In genomic region chr15:55743615-55743978, GRCh38 we compare ENCODE assay signal across 9 cellular contexts. TPM values are rescaled to one million over a fixed set of nuclear protein-coding genes. Genes with fewer than 3 reads are reported as not detected.
A peak's percentile ranks its signal among the peaks of the same experiment; 100 is the strongest.
DNase-seq lines count a peak whose midpoint lies in the region; ATAC-seq, FAIRE-seq and TF ChIP-seq lines count a peak whose summit lies in the region.
"Had no signal": no experiment of that assay in that cellular context is flagged by ENCODE, and none has a peak within 500 bp of the region (broad histone marks: within the 10 kb centered on the region; RNA-seq: fewer than 3 reads in every experiment).

No MANE protein-coding gene starts in this region.

- no peak overlapping the region for H2BK120ac ChIP-seq in H1 (replicated peaks; ENCODE audit: low read depth, low read length)

- CTCF ChIA-PET in AG04450 (lab: Charles Lee) = interaction anchor here (0.9 to 1.3 kb wide), 2 partner anchors 32 to 175 kb away, joined by 3 to 4 read pairs; no protein-coding TSS in a partner anchor
- CTCF ChIA-PET in H1 (lab: Charles Lee; ENCODE audit: partially characterized antibody) = interaction anchor here (1.0 to 3.2 kb wide), 4 partner anchors 13 to 94 kb away, joined by 3 to 16 read pairs (median 8); no protein-coding TSS in a partner anchor

- TF ChIP-seq CTCF in AG04450 (IDR thresholded peaks at IDR 0.05; ENCODE audit: low read depth, low read length) (no peak), H1 (IDR thresholded peaks at IDR 0.05; ENCODE audit: control extremely low read depth in 1 of 3, insufficient read depth in 1 of 3, low read depth in 1 of 3, low read length in 3 of 3) (no peak), neural cell (IDR thresholded peaks at IDR 0.05; ENCODE audit: poor library complexity, severe bottlenecking) (no peak)

- no peak overlapping the region for H3K14ac ChIP-seq in H1 (ENCODE audit: insufficient read length)

- H3K79me1 ChIP-seq in H1 (ENCODE audit: low read depth, low read length) = no peaks in the 10 kb centered on the region

- H3K56ac ChIP-seq in H1 (replicated peaks; ENCODE audit: insufficient read length, low read depth, low read length) = no peak overlapping the region

- no peak overlapping the region for H4K5ac ChIP-seq in H1 (ENCODE audit: insufficient read length, low read depth, low read length)

- peaks cover 5% of the 10 kb centered on the region; the same call in 1 of the 2 replicates for H3K23me2 ChIP-seq in H1 (ENCODE audit: low read depth, low read length)

- H3K23ac ChIP-seq in H1 (ENCODE audit: insufficient read length) = no peak overlapping the region

- no peak overlapping the region for H4K91ac ChIP-seq in H1 (replicated peaks; ENCODE audit: insufficient read length, low read length)

- H3K27ac ChIP-seq in AG04450 (ENCODE audit: low read depth, low read length) = no peak overlapping the region
- peak overlapping the region; percentile 60 for H3K27ac ChIP-seq in HUES48 (ENCODE audit: low read depth, low read length)
- H3K27ac ChIP-seq in H1 (ENCODE audit: low read depth, low read length) = no peak overlapping the region
- H3K27ac ChIP-seq in neural cell (ENCODE audit: low read length) = peak overlapping the region; percentile 2

- FAIRE-seq in H1 (lab: Jason Lieb, UNC) = no peak

- TF ChIP-seq POLR2A in H1 (IDR thresholded peaks at IDR 0.05; ENCODE audit: control extremely low read depth in 1 of 2, low read depth in 2 of 2, low read length in 2 of 2) = no peak

- ATAC-seq in HG02642 (IDR thresholded peaks at IDR 0.05; ENCODE audit: poor library complexity, unreplicated experiment) (no peak), HG02678 (IDR thresholded peaks at IDR 0.05; ENCODE audit: unreplicated experiment) (no peak)

- H2BK15ac ChIP-seq in H1 (ENCODE audit: low read length) = no peak overlapping the region

- H2BK5ac ChIP-seq in H1 (ENCODE audit: low read depth, low read length) = no peak overlapping the region

- H3K4me1 ChIP-seq in HUES48 (ENCODE audit: control insufficient read depth, insufficient read depth, low read length) (peaks cover 26% of the 10 kb centered on the region), H1 (replicated peaks in 1 of 4; ENCODE audit: control insufficient read depth in 3 of 4, insufficient read depth in 4 of 4, low read length in 3 of 4) (peaks cover 0 to 5% (median 2%) of the 10 kb centered on the region in 4 experiments; a peak in 4 of 7 replicates)

- TF ChIP-seq EP300 in H1 (IDR thresholded peaks at IDR 0.05; ENCODE audit: borderline replicate concordance in 1 of 2, low read depth in 2 of 2, low read length in 2 of 2) (no peak), neural cell (conservative IDR thresholded peaks at IDR 0.05; ENCODE audit: poor library complexity, severe bottlenecking) (no peak)

- TF ChIP-seq RAD21 in H1 (IDR thresholded peaks at IDR 0.05 in 1 of 2, conservative IDR thresholded peaks at IDR 0.05 in 1 of 2; ENCODE audit: low read depth in 2 of 2, low read length in 2 of 2) (no peak), neural cell (conservative IDR thresholded peaks at IDR 0.05) (no peak)

- H4K20me1 ChIP-seq in H1 (replicated peaks in 1 of 2; ENCODE audit: control insufficient read depth in 1 of 2, insufficient read depth in 2 of 2, low read length in 2 of 2) (peaks cover 10 to 15% of the 10 kb centered on the region in 2 experiments), neural cell (ENCODE audit: insufficient read depth) (no peaks in the 10 kb centered on the region)

- H3K27me3 ChIP-seq in AG04450 (ENCODE audit: control insufficient read depth, insufficient read depth, low read length) (peaks cover 7% of the 10 kb centered on the region), HUES48 (ENCODE audit: control insufficient read depth, insufficient read depth, low read length) (peaks cover 81% of the 10 kb centered on the region), H1 (replicated peaks in 1 of 4; ENCODE audit: control insufficient read depth in 3 of 4, extremely low read depth in 1 of 4, insufficient read depth in 3 of 4, low read length in 3 of 4) (peaks cover 58 to 74% (median 71%) of the 10 kb centered on the region in 4 experiments), neural cell (ENCODE audit: insufficient read depth, low read depth, low read length) (peaks cover 20% of the 10 kb centered on the region)

- H2BK12ac ChIP-seq in H1 (ENCODE audit: low read depth, low read length) = no peak overlapping the region

- no peak overlapping the region for H4K8ac ChIP-seq in H1 (ENCODE audit: extremely low read depth, insufficient read depth, low read length)

- POLR2A ChIA-PET in AG04450 (lab: Yijun Ruan, JAX) (no interaction called here), H1 (lab: Charles Lee; ENCODE audit: partially characterized antibody) (no interaction called here)

- DNase-seq in AG04450 (ENCODE audit: low read depth, low spot score) = no peak
- DNase-seq in H1 (ENCODE audit: low read depth in 1 of 2, low spot score in 2 of 2) = no peak
- DNase-seq in NOMO-1 (lab: John Stamatoyannopoulos, UW; ENCODE audit: unreplicated experiment in 2 of 2) = no peak
- DNase-seq in NAMALWA (ENCODE audit: low spot score) = no peak
- DNase-seq: stimulated activated CD4-positive, alpha-beta T cell treated with anti-CD3 and anti-CD28 coated beads, Interleukin-15, amount 100 ng/mL, for 24 hours had no signal

- H3K18ac ChIP-seq in H1 (ENCODE audit: extremely low read depth, low read length) = no peak overlapping the region

- no peak overlapping the region for H2AK5ac ChIP-seq in H1 (ENCODE audit: low read depth, low read length)

- H2BK20ac ChIP-seq in H1 (ENCODE audit: low read length) = no peak overlapping the region

- no peaks in the 10 kb centered on the region for H3F3A ChIP-seq in neural cell (ENCODE audit: insufficient read depth, low read length, poor library complexity, severe bottlenecking)

- H3K9ac ChIP-seq in HUES48 (ENCODE audit: low read depth, low read length) = no peak overlapping the region
- 0 out of 7 replicates have a peak overlapping the region, but pooled peaks of 1 of the 4 experiments have one; percentile 5 for H3K9ac ChIP-seq in H1 (replicated peaks in 1 of 4; ENCODE audit: extremely low read depth in 1 of 4, low read depth in 3 of 4, low read length in 3 of 4)
- peak overlapping the region; percentile 67 for H3K9ac ChIP-seq in neural cell (ENCODE audit: low read length)

- H3K9me3 ChIP-seq in AG04450 (ENCODE audit: control insufficient read depth, insufficient read depth, low read length) = no peaks in the 10 kb centered on the region; the same call in 1 of the 2 replicates
- no peaks in the 10 kb centered on the region for H3K9me3 ChIP-seq in HUES48 (ENCODE audit: control insufficient read depth, insufficient read depth, low read length)
- no peaks in the 10 kb centered on the region for H3K9me3 ChIP-seq in H1 (ENCODE audit: insufficient read depth in 2 of 2, low read depth in 1 of 2, low read length in 1 of 2)
- H3K9me3 ChIP-seq in neural cell (ENCODE audit: low read length) = no peaks in the 10 kb centered on the region

- H2AFZ ChIP-seq in H1 (ENCODE audit: low read length) (no peak overlapping the region), neural cell (ENCODE audit: low read depth, low read length) (peak overlapping the region; percentile 65)

- 18% methylated on average over 9 of the region's 9 CpGs; no CpG with 5 or more reads in 1 of the 2 experiments for WGBS in H1 (ENCODE audit: extremely low coverage in 1 of 2, insufficient coverage in 1 of 2, insufficient read length in 1 of 2, insufficient replicate concordance in 2 of 2, low coverage in 1 of 2, low lambda C conversion rate in 2 of 2, missing lambda C conversion rate in 1 of 2), 2 experiments

- H3K4me3 ChIP-seq in AG04450 (ENCODE audit: low read depth, low read length) = peak overlapping the region; percentile 64
- peak overlapping the region; percentile 66 for H3K4me3 ChIP-seq in HUES48 (ENCODE audit: low read depth, low read length)
- peak overlapping the region; percentile 34 to 78 (median 52); a peak in 7 of 8 replicates for H3K4me3 ChIP-seq in H1 (ENCODE audit: extremely low read depth in 1 of 4, insufficient read depth in 2 of 4, low read depth in 3 of 4, low read length in 4 of 4)
- peak overlapping the region; percentile 91 for H3K4me3 ChIP-seq in neural cell (ENCODE audit: low read length)

- H3K36me3 ChIP-seq in HUES48 (ENCODE audit: control insufficient read depth, insufficient read depth, low read length) = no peaks in the 10 kb centered on the region
- peaks cover 0 to 3% (median 0%) of the 10 kb centered on the region in 4 experiments; a peak in 1 of 8 replicates for H3K36me3 ChIP-seq in H1 (ENCODE audit: control insufficient read depth in 2 of 4, insufficient read depth in 4 of 4, low read length in 3 of 4)
- no peaks in the 10 kb centered on the region for H3K36me3 ChIP-seq in neural cell (ENCODE audit: insufficient read depth, low read length)

- H3K4ac ChIP-seq in H1 (replicated peaks; ENCODE audit: insufficient read length, low read depth, low read length) = no peak overlapping the region

- no peaks in the 10 kb centered on the region for H3K9me2 ChIP-seq in neural cell (ENCODE audit: insufficient read depth, low read length)

- H3K79me2 ChIP-seq in H1 (ENCODE audit: control insufficient read depth in 1 of 2, insufficient read depth in 2 of 2, low read length in 2 of 2) = no peaks in the 10 kb centered on the region
- peaks cover 21% of the 10 kb centered on the region for H3K79me2 ChIP-seq in neural cell (replicated peaks; ENCODE audit: insufficient read depth, low read length)

- H3K4me2 ChIP-seq in H1 (ENCODE audit: insufficient read depth in 1 of 2, low read depth in 2 of 2, low read length in 2 of 2) = peak overlapping the region; percentile 57 to 89
- peak overlapping the region; percentile 75 for H3K4me2 ChIP-seq in neural cell (ENCODE audit: low read length)

TF ChIP-seq in neural cell, 6 proteins besides CTCF, POLR2A, EP300 and RAD21 (continues in another document):
- TF ChIP-seq MXI1 (conservative IDR thresholded peaks at IDR 0.05; ENCODE audit: poor library complexity, severe bottlenecking) (no peak), EZH2 (IDR thresholded peaks at IDR 0.05; ENCODE audit: borderline replicate concordance, insufficient read depth, low read length, poor library complexity, severe bottlenecking) (no peak)

RNA-seq across cellular contexts. Expression of gene PRTG, which starts 0.6 kb away (rescaled TPM):
- polyA plus RNA-seq in AG04450 (2011; rRNA removed) = 1.1 and 1.2 TPM in 2 replicates
- polyA minus RNA-seq in AG04450 (2011; rRNA and poly(A)+ RNA removed) = 1.3 and 1.9 TPM in 2 replicates
- total RNA-seq in H1 (2021; fragmentation: NEBNext Ultra II Directional; extraction: Animal tissue kit (Norgen Biotek cat#: 25700)) = 3.2 and 3.4 TPM in 2 replicates
- polyA plus RNA-seq in H1 (2011; rRNA removed) = 2.1 and 3.1 TPM in 2 replicates
- polyA plus RNA-seq in H1 (2011; cell fraction: cytosol; rRNA removed) = 2.6 TPM
- 4.0 TPM for polyA plus RNA-seq in H1 (2011; cell fraction: nucleus; rRNA removed)
- 1.9 to 3.3 TPM (median 2.6 TPM) in 4 replicates for polyA plus RNA-seq in H1 (2012, experiment 1 of 2)
- polyA plus RNA-seq in H1 (2012, experiment 2 of 2) = 0.35 TPM
- polyA plus RNA-seq in H1 (2013, experiment 1 of 2) = 4.5 TPM
- 3.4 TPM for polyA plus RNA-seq in H1 (2013, experiment 2 of 2)
- 8.5 and 15.2 TPM in 2 replicates for polyA minus RNA-seq in H1 (2011; rRNA and poly(A)+ RNA removed)
- polyA minus RNA-seq in H1 (2011; cell fraction: cytosol; rRNA and poly(A)+ RNA removed) = 6.4 TPM
- 18.8 TPM for polyA minus RNA-seq in H1 (2011; cell fraction: nucleus; rRNA and poly(A)+ RNA removed)
- 2.6 and 3.8 TPM in 2 replicates for polyA plus RNA-seq in neural cell
- 11.9 and 16.7 TPM in 2 replicates for polyA minus RNA-seq in neural cell

Comparison
In these comparisons a context has a peak if more than half of its experiments do, and no peak if none do; other contexts are left out.
1. H3K27ac ChIP-seq: peak in HUES48 (single experiment) and neural cell (single experiment); none in AG04450 (single experiment) and H1 (single experiment).
2. Peak in every context shown above with its lines, with median percentiles within 50 percentile points of each other: H3K4me3 ChIP-seq.